In genomic region chr7:149692557-149692982, GRCh38 we compare ENCODE assay signal across 14 cellular contexts.
DNase-seq lines count a peak whose midpoint lies in the region; ATAC-seq and TF ChIP-seq lines count a peak whose summit lies in the region.
"Had no signal": no experiment of that assay in that cellular context is flagged by ENCODE, and none has a peak within 500 bp of the region (broad histone marks: within the 10 kb centered on the region; RNA-seq: fewer than 3 reads in every experiment).

No MANE protein-coding gene starts in this region.

- H3K4me3 ChIP-seq in hepatocyte: peak overlapping the region; percentile 23
- H3K4me3 ChIP-seq in psoas muscle: peak overlapping the region; percentile 43
- H3K4me3 ChIP-seq in BE2C (ENCODE audit: low read depth, low read length): no peak overlapping the region
- H3K4me3 ChIP-seq: MG63, SJCRH30 had no signal

- peak; percentile 59 for DNase-seq in G401 (ENCODE audit: low spot score)
- peak; percentile 10 for DNase-seq in astrocyte of the hippocampus (ENCODE audit: low read depth, low spot score)
- no peak for DNase-seq in hepatocyte (ENCODE audit: low spot score)
- no peak for DNase-seq in psoas muscle
- no peak for DNase-seq in NCI-H128 (lab: John Stamatoyannopoulos, UW; ENCODE audit: unreplicated experiment)
- DNase-seq in NCI-H2107 treated with DMSO at 0.1 percent for 48 hours (lab: John Stamatoyannopoulos, UW; ENCODE audit: unreplicated experiment): no peak
- no peak for DNase-seq in Kasumi-1 (lab: John Stamatoyannopoulos, UW)
- no peak for DNase-seq in BE2C
- DNase-seq: activated gamma-delta T cell; CD4-positive, CD25-positive, alpha-beta regulatory T cell; hypothalamus; MG63; SJCRH30; stimulated activated CD4-positive, alpha-beta T cell treated with anti-CD3 and anti-CD28 coated beads, Interleukin-1b, Interleukin-23, amount 100 ng/mL, for 48 hours had no signal

- ATAC-seq in psoas muscle: no peak

- no peaks in the 10 kb centered on the region for H3K9me2 ChIP-seq in hepatocyte (replicated peaks; ENCODE audit: insufficient read depth)

- peak overlapping the region; percentile 53 for H2AFZ ChIP-seq in hepatocyte

- peaks cover 2% of the 10 kb centered on the region for H3K4me1 ChIP-seq in hepatocyte (ENCODE audit: insufficient read depth)
- no peaks in the 10 kb centered on the region for H3K4me1 ChIP-seq in psoas muscle
- H3K4me1 ChIP-seq in BE2C: no peaks in the 10 kb centered on the region; the same call in 1 of the 2 replicates
- H3K4me1 ChIP-seq: SJCRH30 had no signal

- H3K27me3 ChIP-seq in hepatocyte (peaks cover 33% of the 10 kb centered on the region), psoas muscle (ENCODE audit: insufficient read depth in 3 of 3, low read length in 2 of 3) (peaks cover 0 to 40% (median 3%) of the 10 kb centered on the region in 3 donors), BE2C (peaks cover 25% of the 10 kb centered on the region)
- H3K27me3 ChIP-seq: MG63 had no signal

- H3K9me3 ChIP-seq in hepatocyte (ENCODE audit: low read depth): no peaks in the 10 kb centered on the region
- peaks cover 4% of the 10 kb centered on the region for H3K9me3 ChIP-seq in psoas muscle
- H3K9me3 ChIP-seq in BE2C: no peaks in the 10 kb centered on the region

- WGBS in hepatocyte (ENCODE audit: low lambda C conversion rate, missing lambda C conversion rate): 8% methylated on average over 23 of the region's 43 CpGs
- WGBS in psoas muscle, 3 donors: 14 to 34% (median 23%) methylated on average over 41 to 43 of the region's 43 CpGs

- H4K20me1 ChIP-seq in hepatocyte (ENCODE audit: insufficient read depth, poor library complexity, severe bottlenecking): no peaks in the 10 kb centered on the region

- peak overlapping the region; percentile 89 for H3K4me2 ChIP-seq in hepatocyte

- no peak overlapping the region for H3K27ac ChIP-seq in hepatocyte
- H3K27ac ChIP-seq in psoas muscle: no peak overlapping the region
- H3K27ac ChIP-seq: SJCRH30 had no signal

- in situ Hi-C loops in G401 (cut with HindIII; ENCODE audit: low sequenced_read_pairs): no loop called here

- H3K36me3 ChIP-seq in hepatocyte (replicated peaks; ENCODE audit: insufficient read depth, low read depth) (no peaks in the 10 kb centered on the region), psoas muscle (ENCODE audit: insufficient read depth in 1 of 2, low read depth in 1 of 2) (no peaks in the 10 kb centered on the region), BE2C (no peaks in the 10 kb centered on the region)
- H3K36me3 ChIP-seq: MG63, SJCRH30 had no signal

- intact Hi-C loops in psoas muscle (cut with DNase I): no loop called here

- TF ChIP-seq CTCF in hepatocyte (IDR thresholded peaks at IDR 0.05; ENCODE audit: poor library complexity) (no peak), psoas muscle (IDR thresholded peaks at IDR 0.05) (no peak), BE2C (IDR thresholded peaks at IDR 0.05; ENCODE audit: low read depth, low read length) (no peak)

- H3K79me2 ChIP-seq in hepatocyte: no peaks in the 10 kb centered on the region

Comparison
In these comparisons a context has a peak if more than half of its experiments do, and no peak if none do; other contexts are left out.
1. DNase-seq: peak in G401 (single experiment) and astrocyte of the hippocampus (single experiment); none in hepatocyte (single experiment), psoas muscle (0 of 2), NCI-H128 (single experiment), NCI-H2107 treated with DMSO at 0.1 percent for 48 hours (single experiment), Kasumi-1 (0 of 2) and BE2C (single experiment).